ENCODE assay signal across 8 cellular contexts in genomic region chr18:48230459-48231113, GRCh38.
DNase-seq lines count a peak whose midpoint lies in the region; ATAC-seq and TF ChIP-seq lines count a peak whose summit lies in the region.

No MANE protein-coding gene starts in this region.

- H3K9me3 ChIP-seq in SK-N-MC (ENCODE audit: low read depth, low read length) = no peaks in the 10 kb centered on the region

- peaks cover under 1% of the 10 kb centered on the region for H3K9me3 Mint-ChIP-seq in activated naive CD4-positive, alpha-beta T cell treated with anti-CD3 and anti-CD28 coated beads, Interleukin-2, amount 50 U/mL, for 24 hours

- H3K27ac Mint-ChIP-seq in activated naive CD4-positive, alpha-beta T cell treated with anti-CD3 and anti-CD28 coated beads, Interleukin-2, amount 50 U/mL, for 24 hours = peak overlapping the region; percentile 14

- H3K36me3 ChIP-seq in SK-N-MC (ENCODE audit: insufficient read depth, low read length) = no peaks in the 10 kb centered on the region

- ATAC-seq in GM21717 (IDR thresholded peaks at IDR 0.05; ENCODE audit: unreplicated experiment) = no peak

- no peaks in the 10 kb centered on the region for H3K36me3 Mint-ChIP-seq in activated naive CD4-positive, alpha-beta T cell treated with anti-CD3 and anti-CD28 coated beads, Interleukin-2, amount 50 U/mL, for 24 hours

- no peak overlapping the region for H3K4me3 Mint-ChIP-seq in activated naive CD4-positive, alpha-beta T cell treated with anti-CD3 and anti-CD28 coated beads, Interleukin-2, amount 50 U/mL, for 24 hours

- peak; percentile 58 for TF ChIP-seq CTCF in fibroblast of the aortic adventitia (IDR thresholded peaks at IDR 0.05; ENCODE audit: insufficient read depth, low read length)

- peaks cover 4% of the 10 kb centered on the region for H3K27me3 Mint-ChIP-seq in activated naive CD4-positive, alpha-beta T cell treated with anti-CD3 and anti-CD28 coated beads, Interleukin-2, amount 50 U/mL, for 24 hours

- H3K4me1 Mint-ChIP-seq in activated naive CD4-positive, alpha-beta T cell treated with anti-CD3 and anti-CD28 coated beads, Interleukin-2, amount 50 U/mL, for 24 hours = no peaks in the 10 kb centered on the region

- H3K4me3 ChIP-seq in SK-N-MC (no peak overlapping the region; the same call in 1 of the 2 replicates), fibroblast of the aortic adventitia (ENCODE audit: low read depth, low read length) (no peak overlapping the region)

- H3K9ac ChIP-seq in SK-N-MC (ENCODE audit: insufficient read length) = no peak overlapping the region

- peak overlapping the region; percentile 64; the same call in 1 of the 2 replicates for H3K27ac ChIP-seq in SK-N-MC

- DNase-seq in activated naive CD4-positive, alpha-beta T cell treated with anti-CD3 and anti-CD28 coated beads, Interleukin-2, amount 50 U/mL, for 16 hours = no peak
- DNase-seq in NAMALWA (ENCODE audit: low spot score) = peak; percentile 43
- DNase-seq in SK-N-MC (ENCODE audit: low read depth, low spot score) = no peak
- DNase-seq in fibroblast of the aortic adventitia (ENCODE audit: low read depth) = peak; percentile 61
- DNase-seq in pons (ENCODE audit: low spot score) = peak; percentile 41
- no peak for DNase-seq in NCI-H1694 treated with DMSO at 0.1 percent for 48 hours (lab: John Stamatoyannopoulos, UW)

Comparison
In these comparisons a context has a peak if more than half of its experiments do, and no peak if none do; other contexts are left out.
1. DNase-seq: peak in NAMALWA (single experiment), fibroblast of the aortic adventitia (single experiment) and pons (single experiment); none in activated naive CD4-positive, alpha-beta T cell treated with anti-CD3 and anti-CD28 coated beads, Interleukin-2, amount 50 U/mL, for 16 hours (single experiment), SK-N-MC (single experiment) and NCI-H1694 treated with DMSO at 0.1 percent for 48 hours (single experiment).